In the genomic region with DNA sequence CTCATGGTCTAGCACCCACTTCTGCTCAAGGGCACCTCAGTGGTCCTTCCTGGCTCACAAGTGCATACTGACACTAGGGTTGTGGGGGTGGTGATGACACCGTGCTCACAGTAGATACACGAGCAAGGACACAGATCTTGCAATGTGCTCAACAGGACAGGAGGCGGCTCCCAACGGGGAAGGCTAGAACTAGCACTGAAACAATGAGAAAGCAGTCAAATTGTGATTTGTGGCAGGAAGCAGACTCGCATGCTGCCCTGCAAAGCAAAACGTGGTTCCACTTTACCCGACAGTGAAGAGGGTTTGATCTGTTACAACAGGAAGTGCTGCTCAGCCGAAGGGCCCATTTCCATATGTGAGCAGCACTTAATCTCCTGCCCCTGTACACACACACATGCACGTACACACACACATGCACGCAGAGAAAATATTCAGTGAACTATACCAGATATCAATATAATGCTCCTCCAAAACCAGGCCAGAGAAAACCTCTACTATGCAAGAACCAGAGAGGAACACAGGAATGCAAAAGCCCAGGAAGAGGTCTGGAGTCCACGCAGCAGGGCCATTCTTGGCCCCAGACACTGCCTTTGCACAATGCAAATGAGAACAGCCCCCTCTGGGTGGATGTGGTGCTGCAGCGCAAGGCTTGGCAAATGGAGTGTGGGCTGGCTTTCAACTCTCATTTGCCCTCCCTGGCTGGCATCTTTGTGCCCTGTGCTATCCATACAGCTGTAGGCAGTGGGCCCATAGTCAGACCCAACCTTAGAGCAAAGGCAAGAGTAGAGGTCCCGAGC, we compare ENCODE assay signal across 7 cellular contexts.
DNase-seq lines count a peak whose midpoint lies in the region; ATAC-seq lines count a peak whose summit lies in the region.

No MANE protein-coding gene starts in this region.

- CTCF ChIA-PET in activated naive CD4-positive, alpha-beta T cell treated with anti-CD3 and anti-CD28 coated beads, Interleukin-2, amount 10 ng/mL, durations not matched to agents 7 days and 5 days (lab: Charles Lee), result no interaction called here

- ATAC-seq in GM18861 (IDR thresholded peaks at IDR 0.05; ENCODE audit: unreplicated experiment) (peak; percentile 95), HG02798 (IDR thresholded peaks at IDR 0.05; ENCODE audit: poor library complexity, unreplicated experiment) (peak; percentile 71)

- peak; percentile 98 for DNase-seq in NOMO-1 treated with DMSO at 0.1 percent for 48 hours (lab: John Stamatoyannopoulos, UW; ENCODE audit: unreplicated experiment)
- DNase-seq in activated naive CD4-positive, alpha-beta T cell treated with anti-CD3 and anti-CD28 coated beads, Interleukin-2, amount 10 ng/mL, durations not matched to agents 7 days and 5 days, result peak; percentile 79
- peak; percentile 18 for DNase-seq in stimulated activated CD4-positive, alpha-beta T cell treated with anti-CD3 and anti-CD28 coated beads, Interleukin-2, amount 100 ng/mL, for 4 hours (ENCODE audit: low read depth)
- DNase-seq in NK-92 treated with Interleukin-12 subunit alpha and Interleukin-12 subunit beta, amount 100 ng/mL, for 24 hours (lab: John Stamatoyannopoulos, UW), result no peak
- no peak for DNase-seq in HK-2 (ENCODE audit: unreplicated experiment)

- H3K27ac Mint-ChIP-seq in activated naive CD4-positive, alpha-beta T cell treated with anti-CD3 and anti-CD28 coated beads, Interleukin-2, amount 10 ng/mL, durations not matched to agents 7 days and 5 days, result peak overlapping the region; percentile 90

- H3K4me3 Mint-ChIP-seq in activated naive CD4-positive, alpha-beta T cell treated with anti-CD3 and anti-CD28 coated beads, Interleukin-2, amount 10 ng/mL, durations not matched to agents 7 days and 5 days, result no peak overlapping the region

- no peaks in the 10 kb centered on the region for H3K27me3 Mint-ChIP-seq in activated naive CD4-positive, alpha-beta T cell treated with anti-CD3 and anti-CD28 coated beads, Interleukin-2, amount 10 ng/mL, durations not matched to agents 7 days and 5 days

- H3K36me3 Mint-ChIP-seq in activated naive CD4-positive, alpha-beta T cell treated with anti-CD3 and anti-CD28 coated beads, Interleukin-2, amount 10 ng/mL, durations not matched to agents 7 days and 5 days, result peaks cover 6% of the 10 kb centered on the region

- peaks cover 29% of the 10 kb centered on the region for H3K4me1 Mint-ChIP-seq in activated naive CD4-positive, alpha-beta T cell treated with anti-CD3 and anti-CD28 coated beads, Interleukin-2, amount 10 ng/mL, durations not matched to agents 7 days and 5 days

- peaks cover 3% of the 10 kb centered on the region for H3K9me3 Mint-ChIP-seq in activated naive CD4-positive, alpha-beta T cell treated with anti-CD3 and anti-CD28 coated beads, Interleukin-2, amount 10 ng/mL, durations not matched to agents 7 days and 5 days

Comparison
In these comparisons a context has a peak if more than half of its experiments do, and no peak if none do; other contexts are left out.
1. DNase-seq: peak in NOMO-1 treated with DMSO at 0.1 percent for 48 hours (single experiment), activated naive CD4-positive, alpha-beta T cell treated with anti-CD3 and anti-CD28 coated beads, Interleukin-2, amount 10 ng/mL, durations not matched to agents 7 days and 5 days (single experiment) and stimulated activated CD4-positive, alpha-beta T cell treated with anti-CD3 and anti-CD28 coated beads, Interleukin-2, amount 100 ng/mL, for 4 hours (single experiment); none in NK-92 treated with Interleukin-12 subunit alpha and Interleukin-12 subunit beta, amount 100 ng/mL, for 24 hours (single experiment) and HK-2 (single experiment).